11 cellular contexts compared by ENCODE assay signal in genomic region chr2:101754613-101755012, GRCh38. TPM values are rescaled to one million over a fixed set of nuclear protein-coding genes. Genes with fewer than 3 reads are reported as not detected.
DNase-seq lines count a peak whose midpoint lies in the region; ATAC-seq and TF ChIP-seq lines count a peak whose summit lies in the region.
"Had no signal": no experiment of that assay in that cellular context is flagged by ENCODE, and none has a peak within 500 bp of the region (broad histone marks: within the 10 kb centered on the region; RNA-seq: fewer than 3 reads in every experiment).

No MANE protein-coding gene starts in this region.

- no peak for ATAC-seq in activated naive CD8-positive, alpha-beta T cell treated with anti-CD3 and anti-CD28 coated beads, Interleukin-2, amount 50 U/mL, for 24 hours
- peak; percentile 39 for ATAC-seq in activated T-helper 17 cell treated with anti-CD3 and anti-CD28 coated beads, Interleukin-2, amount 50 U/mL, for 72 hours (replicated peaks)
- ATAC-seq in HG03045 (IDR thresholded peaks at IDR 0.05; ENCODE audit: unreplicated experiment) = no peak

- DNase-seq in activated naive CD8-positive, alpha-beta T cell treated with anti-CD3 and anti-CD28 coated beads, Interleukin-2, amount 50 U/mL, for 24 hours = no peak
- DNase-seq in activated naive CD8-positive, alpha-beta T cell treated with anti-CD3 and anti-CD28 coated beads for 36 hours = no peak
- no peak for DNase-seq in HuH-7.5 (ENCODE audit: low spot score)
- DNase-seq in NCI-H187 treated with DMSO at 0.1 percent for 48 hours (lab: John Stamatoyannopoulos, UW) = no peak
- no peak for DNase-seq in iPS-NIHi7 (ENCODE audit: extremely low spot score)
- DNase-seq: activated naive CD4-positive, alpha-beta T cell treated with anti-CD3 and anti-CD28 coated beads for 36 hours; BE2C; NCI-H2171 treated with DMSO at 0.1 percent for 48 hours had no signal

- peak overlapping the region; percentile 12 for H3K27ac Mint-ChIP-seq in activated naive CD8-positive, alpha-beta T cell treated with anti-CD3 and anti-CD28 coated beads, Interleukin-2, amount 50 U/mL, for 24 hours
- H3K27ac Mint-ChIP-seq in activated naive CD8-positive, alpha-beta T cell treated with anti-CD3 and anti-CD28 coated beads for 36 hours = no peak overlapping the region
- no peak overlapping the region for H3K27ac Mint-ChIP-seq in activated T-helper 17 cell treated with anti-CD3 and anti-CD28 coated beads, Interleukin-2, amount 50 U/mL, for 72 hours

- no peak overlapping the region for H3K4me3 Mint-ChIP-seq in activated naive CD8-positive, alpha-beta T cell treated with anti-CD3 and anti-CD28 coated beads, Interleukin-2, amount 50 U/mL, for 24 hours
- H3K4me3 Mint-ChIP-seq in activated naive CD8-positive, alpha-beta T cell treated with anti-CD3 and anti-CD28 coated beads for 36 hours = no peak overlapping the region
- peak overlapping the region; percentile 56 for H3K4me3 Mint-ChIP-seq in activated T-helper 17 cell treated with anti-CD3 and anti-CD28 coated beads, Interleukin-2, amount 50 U/mL, for 72 hours
- H3K4me3 Mint-ChIP-seq: activated naive CD4-positive, alpha-beta T cell treated with anti-CD3 and anti-CD28 coated beads for 36 hours had no signal

- H3K9ac ChIP-seq in liver (ENCODE audit: low read depth in 1 of 2, low read length in 2 of 2) = no peak overlapping the region

- no peak for TF ChIP-seq RAD21 in liver (IDR thresholded peaks at IDR 0.05)

- H3K36me3 Mint-ChIP-seq in activated naive CD8-positive, alpha-beta T cell treated with anti-CD3 and anti-CD28 coated beads, Interleukin-2, amount 50 U/mL, for 24 hours (ENCODE audit: low read depth) = peaks cover 4% of the 10 kb centered on the region
- peaks cover 6% of the 10 kb centered on the region for H3K36me3 Mint-ChIP-seq in activated naive CD8-positive, alpha-beta T cell treated with anti-CD3 and anti-CD28 coated beads for 36 hours
- H3K36me3 Mint-ChIP-seq in activated T-helper 17 cell treated with anti-CD3 and anti-CD28 coated beads, Interleukin-2, amount 50 U/mL, for 72 hours (ENCODE audit: low read depth) = no peaks in the 10 kb centered on the region

- 42% methylated on average over 2 of the region's 2 CpGs for WGBS in liver

- no peaks in the 10 kb centered on the region for H3K9me3 Mint-ChIP-seq in activated naive CD8-positive, alpha-beta T cell treated with anti-CD3 and anti-CD28 coated beads, Interleukin-2, amount 50 U/mL, for 24 hours
- H3K9me3 Mint-ChIP-seq in activated naive CD8-positive, alpha-beta T cell treated with anti-CD3 and anti-CD28 coated beads for 36 hours = peaks cover 2% of the 10 kb centered on the region
- H3K9me3 Mint-ChIP-seq in activated T-helper 17 cell treated with anti-CD3 and anti-CD28 coated beads, Interleukin-2, amount 50 U/mL, for 72 hours = no peaks in the 10 kb centered on the region
- H3K9me3 Mint-ChIP-seq: activated naive CD4-positive, alpha-beta T cell treated with anti-CD3 and anti-CD28 coated beads for 36 hours had no signal

- TF ChIP-seq CTCF in liver (IDR thresholded peaks at IDR 0.05; ENCODE audit: low read depth, low read length, missing input control) = no peak

- no peaks in the 10 kb centered on the region for H3K27me3 ChIP-seq in liver (ENCODE audit: control insufficient read depth in 4 of 4, insufficient read depth in 4 of 4, low read length in 3 of 4)
- H3K27me3 ChIP-seq: BE2C had no signal

- no peaks in the 10 kb centered on the region for H3K9me3 ChIP-seq in liver (ENCODE audit: control insufficient read depth in 4 of 4, low read length in 3 of 4)
- H3K9me3 ChIP-seq: BE2C had no signal

- peak overlapping the region; percentile 16 to 50 for H3K27ac ChIP-seq in liver (ENCODE audit: low read depth in 1 of 2, low read length in 2 of 2)

- no peak overlapping the region for H3K4me3 ChIP-seq in liver (ENCODE audit: low read depth in 1 of 3, low read length in 3 of 3)

- H3K27me3 Mint-ChIP-seq in activated naive CD8-positive, alpha-beta T cell treated with anti-CD3 and anti-CD28 coated beads, Interleukin-2, amount 50 U/mL, for 24 hours = no peaks in the 10 kb centered on the region
- no peaks in the 10 kb centered on the region for H3K27me3 Mint-ChIP-seq in activated naive CD8-positive, alpha-beta T cell treated with anti-CD3 and anti-CD28 coated beads for 36 hours
- no peaks in the 10 kb centered on the region for H3K27me3 Mint-ChIP-seq in activated T-helper 17 cell treated with anti-CD3 and anti-CD28 coated beads, Interleukin-2, amount 50 U/mL, for 72 hours

- H3K4me1 Mint-ChIP-seq in activated naive CD8-positive, alpha-beta T cell treated with anti-CD3 and anti-CD28 coated beads, Interleukin-2, amount 50 U/mL, for 24 hours = peaks cover 81% of the 10 kb centered on the region
- peaks cover 73% of the 10 kb centered on the region for H3K4me1 Mint-ChIP-seq in activated naive CD8-positive, alpha-beta T cell treated with anti-CD3 and anti-CD28 coated beads for 36 hours
- peaks cover 52% of the 10 kb centered on the region for H3K4me1 Mint-ChIP-seq in activated T-helper 17 cell treated with anti-CD3 and anti-CD28 coated beads, Interleukin-2, amount 50 U/mL, for 72 hours

- H3K36me3 ChIP-seq in liver (ENCODE audit: control insufficient read depth in 4 of 4, insufficient read depth in 3 of 4, low read depth in 1 of 4, low read length in 3 of 4) = no peaks in the 10 kb centered on the region
- H3K36me3 ChIP-seq: BE2C had no signal

- H3K4me1 ChIP-seq in liver (ENCODE audit: control insufficient read depth in 4 of 4, insufficient read depth in 4 of 4, low read length in 3 of 4) = peaks cover 16 to 59% (median 54%) of the 10 kb centered on the region in 4 donors
- H3K4me1 ChIP-seq: BE2C had no signal

TF ChIP-seq in liver, 16 proteins besides CTCF, POLR2A, EP300 and RAD21 (continues in another document):
- no peak for TF ChIP-seq ZBTB33 (IDR thresholded peaks at IDR 0.05)
- TF ChIP-seq ATF3 (IDR thresholded peaks at IDR 0.05) = no peak
- TF ChIP-seq HNF4A (conservative IDR thresholded peaks at IDR 0.05) = peak in 1 of 2 donors; percentile 10
- peak in 1 of 2 donors; percentile 17 for TF ChIP-seq JUND (IDR thresholded peaks at IDR 0.05)
- TF ChIP-seq REST (IDR thresholded peaks at IDR 0.05) = no peak
- no peak for TF ChIP-seq FOXA1 (IDR thresholded peaks at IDR 0.05)
- no peak for TF ChIP-seq SP1 (IDR thresholded peaks at IDR 0.05)
- no peak for TF ChIP-seq GABPA (IDR thresholded peaks at IDR 0.05 in 1 of 2, conservative IDR thresholded peaks at IDR 0.05 in 1 of 2)
- TF ChIP-seq TAF1 (conservative IDR thresholded peaks at IDR 0.05) = no peak
- TF ChIP-seq YY1 (IDR thresholded peaks at IDR 0.05) = peak; percentile 31
- TF ChIP-seq RXRA (IDR thresholded peaks at IDR 0.05) = peak; percentile 10 to 35
- TF ChIP-seq FOXA2 (IDR thresholded peaks at IDR 0.05) = no peak
- no peak for TF ChIP-seq NR2F2 (IDR thresholded peaks at IDR 0.05)
- TF ChIP-seq EGR1 (IDR thresholded peaks at IDR 0.05; ENCODE audit: low read depth in 2 of 2) = no peak
- TF ChIP-seq MAX (IDR thresholded peaks at IDR 0.05) = no peak

RNA-seq across cellular contexts. Expression of gene MAP4K4, which starts 57.1 kb away (rescaled TPM):
- total RNA-seq in activated naive CD8-positive, alpha-beta T cell treated with anti-CD3 and anti-CD28 coated beads for 36 hours = 10 to 100 TPM; 34.4 to 36.5 TPM
- 10 to 100 TPM; 26.4 to 54.9 TPM for total RNA-seq in activated T-helper 17 cell treated with anti-CD3 and anti-CD28 coated beads, Interleukin-2, amount 50 U/mL, for 72 hours
- 10 to 100 TPM; 33.7 to 40.0 TPM for total RNA-seq in liver
- 10 to 100 TPM in 1 of 2 donors, 1 to 10 TPM in 1; 9.1 to 13.6 TPM for polyA plus RNA-seq in liver
